16 cellular contexts compared by ENCODE assay signal in the genomic region with DNA sequence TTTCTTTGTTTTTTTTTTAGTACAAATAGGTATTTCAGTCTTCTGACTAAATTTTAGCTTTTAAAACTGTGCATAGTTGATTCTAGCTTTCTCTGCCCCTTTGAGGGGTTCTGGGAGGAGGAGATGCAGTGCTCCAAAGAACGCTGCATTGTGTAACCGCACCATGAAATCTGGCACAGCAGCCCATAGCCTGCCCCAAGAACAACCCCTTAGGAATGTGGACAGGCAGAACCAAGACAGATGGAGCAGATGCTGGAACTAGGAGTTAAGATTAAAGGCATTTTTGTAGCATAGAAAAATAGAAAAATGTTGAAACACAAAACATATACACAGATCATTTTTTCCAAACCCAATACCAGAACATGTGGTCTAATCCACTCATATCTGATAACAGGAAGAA.
DNase-seq lines count a peak whose midpoint lies in the region; ATAC-seq and TF ChIP-seq lines count a peak whose summit lies in the region.
"Had no signal": no experiment of that assay in that cellular context is flagged by ENCODE, and none has a peak within 500 bp of the region (broad histone marks: within the 10 kb centered on the region; RNA-seq: fewer than 3 reads in every experiment).

No MANE protein-coding gene starts in this region.

- H3K27me3 ChIP-seq in prostate gland (replicated peaks; ENCODE audit: insufficient read depth), result no peaks in the 10 kb centered on the region
- H3K27me3 ChIP-seq: transverse colon had no signal

- ATAC-seq in left cardiac atrium (peak; percentile 94 to 97), GM18520 (IDR thresholded peaks at IDR 0.05; ENCODE audit: unreplicated experiment) (no peak), GM21515 (IDR thresholded peaks at IDR 0.05; ENCODE audit: unreplicated experiment) (no peak), HG03520 (IDR thresholded peaks at IDR 0.05; ENCODE audit: unreplicated experiment) (no peak)
- ATAC-seq: activated T-helper 17 cell treated with anti-CD3 and anti-CD28 coated beads, Interleukin-2, amount 50 U/mL, for 72 hours had no signal

- intact Hi-C loops in left cardiac atrium (cut with DNase I) (no loop called here), prostate gland (cut with DNase I) (no loop called here)

- no peaks in the 10 kb centered on the region for H3K36me3 ChIP-seq in prostate gland
- H3K36me3 ChIP-seq: transverse colon had no signal

- H3K27ac ChIP-seq in prostate gland, result no peak overlapping the region
- H3K27ac ChIP-seq: transverse colon had no signal

- DNase-seq in AG09309 (ENCODE audit: low read depth), result peak; percentile 43
- DNase-seq in astrocyte of the spinal cord (ENCODE audit: low read depth, low spot score), result peak; percentile 76
- DNase-seq in left cardiac atrium, result peak; percentile 58
- DNase-seq in prostate gland (ENCODE audit: low spot score), result peak; percentile 23
- no peak for DNase-seq in activated CD4-positive, alpha-beta T cell treated with anti-CD3 and anti-CD28 coated beads for 1 hour
- DNase-seq: AML-193; cerebellar nuclear complex; NCI-H1092 treated with DMSO at 0.1 percent for 48 hours; NCI-H446 treated with DMSO at 0.1 percent for 48 hours; stimulated activated CD4-positive, alpha-beta T cell treated with anti-CD3 and anti-CD28 coated beads, Interleukin-12 subunit alpha, Interleukin-12 subunit beta, amount 100 ng/mL, for 4 hours; T-helper 2 cell; transverse colon had no signal

- H3K9me3 ChIP-seq in prostate gland, result no peaks in the 10 kb centered on the region
- H3K9me3 ChIP-seq: transverse colon had no signal

- in situ Hi-C loops in astrocyte of the spinal cord (cut with HindIII; ENCODE audit: low sequenced_read_pairs), result no loop called here

- TF ChIP-seq CTCF in AG09309 (IDR thresholded peaks at IDR 0.05; ENCODE audit: control insufficient read depth, insufficient read depth, low read depth, low read length, missing control alignments) (no peak), astrocyte of the spinal cord (IDR thresholded peaks at IDR 0.05; ENCODE audit: low read depth, low read length) (no peak), prostate gland (IDR thresholded peaks at IDR 0.05) (no peak)

- no peak overlapping the region for H3K4me3 ChIP-seq in AG09309 (ENCODE audit: control insufficient read depth, low read depth, low read length)
- no peak overlapping the region for H3K4me3 ChIP-seq in astrocyte of the spinal cord (ENCODE audit: low read depth, low read length)
- H3K4me3 ChIP-seq in prostate gland, result no peak overlapping the region
- H3K4me3 ChIP-seq: transverse colon had no signal

- no peaks in the 10 kb centered on the region for H3K4me1 ChIP-seq in prostate gland (replicated peaks)
- H3K4me1 ChIP-seq: transverse colon had no signal

- no peak for TF ChIP-seq POLR2A in prostate gland (IDR thresholded peaks at IDR 0.05)

- WGBS in prostate gland, result 10% methylated on average over 2 of the region's 2 CpGs

Comparison
In these comparisons a context has a peak if more than half of its experiments do, and no peak if none do; other contexts are left out.
1. ATAC-seq: peak in left cardiac atrium (2 of 2); none in GM18520 (single experiment), GM21515 (single experiment) and HG03520 (single experiment).